1 cellular context compared by ENCODE assay signal in the genomic region with DNA sequence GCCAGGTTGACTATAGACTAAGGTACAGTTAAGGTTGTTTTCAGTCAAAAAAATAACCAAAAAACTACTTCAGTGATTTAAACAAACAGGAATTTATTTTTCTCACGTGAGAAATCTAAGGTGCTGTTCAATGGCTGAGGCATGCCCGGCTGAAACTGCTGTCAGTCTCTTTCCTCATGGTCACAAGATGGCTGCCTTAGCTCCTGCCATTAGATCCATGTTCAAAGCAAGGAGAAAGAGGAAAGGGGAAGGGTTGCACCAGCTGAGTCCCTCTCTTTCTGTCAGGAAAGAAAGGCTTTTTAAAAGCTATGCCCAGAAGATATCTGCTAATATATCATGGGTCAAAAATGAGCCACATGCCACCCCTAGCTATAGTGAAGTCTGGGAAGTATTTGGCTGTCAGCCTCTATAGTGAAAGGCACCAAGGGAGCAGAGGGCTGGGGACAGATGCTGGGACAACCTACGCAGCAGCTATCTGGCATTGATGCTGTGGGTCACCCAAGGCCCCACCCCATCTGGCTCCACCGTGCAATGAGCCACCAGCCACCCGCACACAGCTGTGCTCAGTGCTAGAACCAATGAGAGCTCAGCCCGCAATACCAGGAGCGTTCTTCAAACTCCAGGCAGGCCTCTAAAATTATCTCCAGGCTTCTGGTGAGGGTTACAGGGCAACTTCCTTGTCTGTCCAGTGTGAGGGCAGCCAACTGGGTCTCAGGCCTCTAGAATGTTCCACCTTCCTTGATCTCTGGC.
TF ChIP-seq lines count a peak whose summit lies in the region.

No MANE protein-coding gene starts in this region.

TF ChIP-seq in HEK293, 187 proteins besides CTCF, POLR2A, EP300 and RAD21 (continued from another document):
- no peak for TF ChIP-seq MYNN (tag by site-specific recombination; IDR thresholded peaks at IDR 0.05; ENCODE audit: borderline replicate concordance)
- no peak for TF ChIP-seq ZNF184 (tag by site-specific recombination; IDR thresholded peaks at IDR 0.05)
- TF ChIP-seq ZNF610 (tag by site-specific recombination; IDR thresholded peaks at IDR 0.05; ENCODE audit: borderline replicate concordance): no peak
- TF ChIP-seq, protein P1, sequence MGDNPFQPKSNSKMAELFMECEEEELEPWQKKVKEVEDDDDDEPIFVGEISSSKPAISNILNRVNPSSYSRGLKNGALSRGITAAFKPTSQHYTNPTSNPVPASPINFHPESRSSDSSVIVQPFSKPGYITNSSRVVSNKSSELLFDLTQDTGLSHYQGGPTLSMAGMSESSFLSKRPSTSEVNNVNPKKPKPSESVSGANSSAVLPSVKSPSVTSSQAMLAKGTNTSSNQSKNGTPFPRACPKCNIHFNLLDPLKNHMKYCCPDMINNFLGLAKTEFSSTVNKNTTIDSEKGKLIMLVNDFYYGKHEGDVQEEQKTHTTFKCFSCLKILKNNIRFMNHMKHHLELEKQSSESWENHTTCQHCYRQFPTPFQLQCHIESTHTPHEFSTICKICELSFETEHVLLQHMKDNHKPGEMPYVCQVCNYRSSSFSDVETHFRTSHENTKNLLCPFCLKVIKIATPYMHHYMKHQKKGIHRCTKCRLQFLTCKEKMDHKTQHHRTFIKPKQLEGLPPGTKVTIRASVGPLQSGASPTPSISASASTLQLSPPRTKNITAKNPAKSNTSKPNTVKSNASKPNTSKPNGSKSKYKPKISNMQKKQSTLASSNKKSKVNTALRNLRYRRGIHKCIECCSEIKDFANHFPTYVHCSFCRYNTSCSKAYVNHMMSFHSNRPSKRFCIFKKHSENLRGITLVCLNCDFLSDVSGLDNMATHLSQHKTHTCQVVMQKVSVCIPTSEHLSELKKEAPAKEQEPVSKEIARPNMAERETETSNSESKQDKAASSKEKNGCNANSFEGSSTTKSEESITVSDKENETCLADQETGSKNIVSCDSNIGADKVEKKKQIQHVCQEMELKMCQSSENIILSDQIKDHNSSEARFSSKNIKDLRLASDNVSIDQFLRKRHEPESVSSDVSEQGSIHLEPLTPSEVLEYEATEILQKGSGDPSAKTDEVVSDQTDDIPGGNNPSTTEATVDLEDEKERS (tag by site-specific recombination; IDR thresholded peaks at IDR 0.05): 0 out of 2 replicates have a peak, but pooled peaks have one; percentile 38
- no peak for TF ChIP-seq ZNF571 (tag by site-specific recombination; IDR thresholded peaks at IDR 0.05)
- TF ChIP-seq ZNF146 (tag by site-specific recombination; IDR thresholded peaks at IDR 0.05): no peak
- no peak for TF ChIP-seq ZNF37A (tag by site-specific recombination; IDR thresholded peaks at IDR 0.05)
- TF ChIP-seq, protein P2, sequence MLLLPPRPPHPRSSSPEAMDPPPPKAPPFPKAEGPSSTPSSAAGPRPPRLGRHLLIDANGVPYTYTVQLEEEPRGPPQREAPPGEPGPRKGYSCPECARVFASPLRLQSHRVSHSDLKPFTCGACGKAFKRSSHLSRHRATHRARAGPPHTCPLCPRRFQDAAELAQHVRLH (tag by site-specific recombination; IDR thresholded peaks at IDR 0.05): 0 out of 2 replicates have a peak, but pooled peaks have one; percentile 33
- TF ChIP-seq HOXC10 (CRISPR knock-in tag; IDR thresholded peaks at IDR 0.05): no peak
- TF ChIP-seq ZNF777 (tag by site-specific recombination; IDR thresholded peaks at IDR 0.05; ENCODE audit: borderline replicate concordance): no peak
- TF ChIP-seq IKZF3 (tag by site-specific recombination; IDR thresholded peaks at IDR 0.05): no peak
